Comparison of ENCODE assay signal across 27 cellular contexts in the genomic region with DNA sequence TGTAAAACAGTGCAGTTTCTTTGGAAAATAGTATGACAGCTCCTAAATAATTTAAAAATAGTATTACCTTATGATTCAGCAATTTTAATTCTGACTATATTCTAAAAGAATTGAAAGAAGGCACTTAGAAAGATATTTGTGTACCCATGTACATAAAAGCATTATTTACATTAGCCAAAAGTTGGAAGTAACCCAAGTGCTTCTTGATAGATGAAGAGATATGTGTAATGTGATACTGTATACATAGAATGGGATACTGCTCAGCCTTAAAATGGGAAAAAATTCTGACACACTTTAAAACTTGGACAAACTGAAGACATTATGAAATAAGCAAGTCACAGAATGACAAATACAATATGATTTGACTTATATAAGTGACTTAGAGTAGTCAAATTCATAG.
DNase-seq lines count a peak whose midpoint lies in the region; ATAC-seq, FAIRE-seq and TF ChIP-seq lines count a peak whose summit lies in the region.
"Had no signal": no experiment of that assay in that cellular context is flagged by ENCODE, and none has a peak within 500 bp of the region (broad histone marks: within the 10 kb centered on the region; RNA-seq: fewer than 3 reads in every experiment).

No MANE protein-coding gene starts in this region.

- POLR2A ChIA-PET in A549 (lab: Yijun Ruan, JAX), result no interaction called here
- POLR2A ChIA-PET in activated CD4-positive, alpha-beta memory T cell treated with anti-CD3 and anti-CD28 coated beads, Interleukin-2, amount 10 ng/mL, durations not matched to agents 7 days and 5 days (lab: Charles Lee), result no interaction called here

- no peak for TF ChIP-seq EP300 in A549 (IDR thresholded peaks at IDR 0.05)

- H3K27ac Mint-ChIP-seq in activated naive CD8-positive, alpha-beta T cell treated with anti-CD3 and anti-CD28 coated beads for 36 hours, result no peak overlapping the region
- no peak overlapping the region for H3K27ac Mint-ChIP-seq in activated CD4-positive, alpha-beta memory T cell treated with anti-CD3 and anti-CD28 coated beads, Interleukin-2, amount 10 ng/mL, durations not matched to agents 7 days and 5 days
- H3K27ac Mint-ChIP-seq: activated T-helper 17 cell treated with anti-CD3 and anti-CD28 coated beads, Interleukin-2, amount 50 U/mL, for 72 hours; CD14-positive monocyte; T-helper 17 cell had no signal

- no peak overlapping the region for H3K4me3 Mint-ChIP-seq in activated naive CD8-positive, alpha-beta T cell treated with anti-CD3 and anti-CD28 coated beads for 36 hours
- H3K4me3 Mint-ChIP-seq in activated CD4-positive, alpha-beta memory T cell treated with anti-CD3 and anti-CD28 coated beads, Interleukin-2, amount 10 ng/mL, durations not matched to agents 7 days and 5 days, result no peak overlapping the region
- H3K4me3 Mint-ChIP-seq: activated T-helper 17 cell treated with anti-CD3 and anti-CD28 coated beads, Interleukin-2, amount 50 U/mL, for 72 hours; CD14-positive monocyte; neural crest cell; T-helper 17 cell had no signal

- no peak for FAIRE-seq in A549 (lab: Jason Lieb, UNC)

- no peaks in the 10 kb centered on the region for H3K4me1 ChIP-seq in A549
- H3K4me1 ChIP-seq: esophagus muscularis mucosa, foreskin keratinocyte, heart left ventricle, pancreas had no signal

- H3K4me2 ChIP-seq in A549, result peak overlapping the region; percentile 23; the same call in 1 of the 3 replicates
- H3K4me2 ChIP-seq: smooth muscle cell had no signal

- H3K27ac ChIP-seq in A549, result no peak overlapping the region
- H3K27ac ChIP-seq: esophagus muscularis mucosa, foreskin keratinocyte, heart left ventricle, pancreas, SK-N-MC had no signal

- TF ChIP-seq POLR2A in A549 (IDR thresholded peaks at IDR 0.05; ENCODE audit: low read length), result no peak

- peak in 1 of 2 experiments; percentile 42; a peak in 2 of 6 replicates for ATAC-seq in A549
- ATAC-seq: activated CD4-positive, CD25-positive, alpha-beta regulatory T cell treated with anti-CD3 and anti-CD28 coated beads, Interleukin-2, amount 50 U/mL, for 24 hours; activated T-helper 17 cell treated with anti-CD3 and anti-CD28 coated beads, Interleukin-2, amount 50 U/mL, for 72 hours; foreskin keratinocyte; heart left ventricle; pancreas; T-helper 17 cell had no signal

- H3K36me3 Mint-ChIP-seq in activated naive CD8-positive, alpha-beta T cell treated with anti-CD3 and anti-CD28 coated beads for 36 hours, result no peaks in the 10 kb centered on the region
- H3K36me3 Mint-ChIP-seq in activated CD4-positive, alpha-beta memory T cell treated with anti-CD3 and anti-CD28 coated beads, Interleukin-2, amount 10 ng/mL, durations not matched to agents 7 days and 5 days (ENCODE audit: low read depth), result no peaks in the 10 kb centered on the region
- H3K36me3 Mint-ChIP-seq: CD14-positive monocyte had no signal

- peaks cover 1% of the 10 kb centered on the region for H3K9me3 Mint-ChIP-seq in activated naive CD8-positive, alpha-beta T cell treated with anti-CD3 and anti-CD28 coated beads for 36 hours
- H3K9me3 Mint-ChIP-seq in activated CD4-positive, alpha-beta memory T cell treated with anti-CD3 and anti-CD28 coated beads, Interleukin-2, amount 10 ng/mL, durations not matched to agents 7 days and 5 days, result no peaks in the 10 kb centered on the region
- H3K9me3 Mint-ChIP-seq: activated T-helper 17 cell treated with anti-CD3 and anti-CD28 coated beads, Interleukin-2, amount 50 U/mL, for 72 hours had no signal

- TF ChIP-seq RAD21 in A549 (conservative IDR thresholded peaks at IDR 0.05 in 1 of 2, IDR thresholded peaks at IDR 0.05 in 1 of 2), result no peak

- no peak overlapping the region for H3K4me3 ChIP-seq in A549
- no peak overlapping the region for H3K4me3 ChIP-seq in epithelial cell of esophagus (ENCODE audit: low read length)
- H3K4me3 ChIP-seq: esophagus muscularis mucosa, heart left ventricle, pancreas, SK-N-MC, smooth muscle cell had no signal

- no peaks in the 10 kb centered on the region for H3K9me3 ChIP-seq in A549
- H3K9me3 ChIP-seq: esophagus muscularis mucosa, pancreas had no signal

- CTCF ChIA-PET in A549 (lab: Yijun Ruan, JAX), result no interaction called here
- CTCF ChIA-PET in activated CD4-positive, alpha-beta memory T cell treated with anti-CD3 and anti-CD28 coated beads, Interleukin-2, amount 10 ng/mL, durations not matched to agents 7 days and 5 days (lab: Charles Lee), result no interaction called here

- TF ChIP-seq CTCF in A549 (IDR thresholded peaks at IDR 0.05) (no peak), epithelial cell of esophagus (IDR thresholded peaks at IDR 0.05; ENCODE audit: insufficient read depth, low read depth, low read length, missing control alignments) (no peak)

- peak in 1 of 2 experiments; percentile 47 for DNase-seq in A549 (ENCODE audit: low read depth in 1 of 2, low spot score in 1 of 2)
- peak; percentile 88 for DNase-seq in DMS53 (lab: John Stamatoyannopoulos, UW)
- DNase-seq in NCI-H2029 treated with DMSO at 0.1 percent for 48 hours (lab: John Stamatoyannopoulos, UW), result peak; percentile 7
- peak; percentile 4 for DNase-seq in epithelial cell of esophagus (ENCODE audit: low read depth)
- DNase-seq in activated naive CD8-positive, alpha-beta T cell treated with anti-CD3 and anti-CD28 coated beads for 36 hours, result no peak
- no peak for DNase-seq in GOT3 (lab: John Stamatoyannopoulos, UW)
- DNase-seq in activated CD4-positive, alpha-beta memory T cell treated with anti-CD3 and anti-CD28 coated beads, Interleukin-2, amount 10 ng/mL, durations not matched to agents 7 days and 5 days, result no peak
- DNase-seq: activated CD4-positive, alpha-beta T cell treated with anti-CD3 and anti-CD28 coated beads, Interleukin-2, amount 50 U/mL, for 48 hours; activated CD8-positive, alpha-beta memory T cell treated with anti-CD3 and anti-CD28 coated beads, Interleukin-2, amount 50 U/mL, for 4 hours; activated naive CD4-positive, alpha-beta T cell treated with anti-CD3 and anti-CD28 coated beads, Interleukin-2, amount 50 U/mL, for 16 hours; cortex of kidney; heart left ventricle; IMR-90; kidney glomerular epithelial cell; NCI-H524 treated with DMSO at 0.1 percent for 48 hours; pancreas; retina; T-helper 17 cell; trophoblast cell had no signal

- no peaks in the 10 kb centered on the region for H3K27me3 Mint-ChIP-seq in activated naive CD8-positive, alpha-beta T cell treated with anti-CD3 and anti-CD28 coated beads for 36 hours
- no peaks in the 10 kb centered on the region for H3K27me3 Mint-ChIP-seq in activated CD4-positive, alpha-beta memory T cell treated with anti-CD3 and anti-CD28 coated beads, Interleukin-2, amount 10 ng/mL, durations not matched to agents 7 days and 5 days
- H3K27me3 Mint-ChIP-seq: activated T-helper 17 cell treated with anti-CD3 and anti-CD28 coated beads, Interleukin-2, amount 50 U/mL, for 72 hours; T-helper 17 cell had no signal

- H3K4me1 Mint-ChIP-seq in activated naive CD8-positive, alpha-beta T cell treated with anti-CD3 and anti-CD28 coated beads for 36 hours, result no peaks in the 10 kb centered on the region
- no peaks in the 10 kb centered on the region for H3K4me1 Mint-ChIP-seq in activated CD4-positive, alpha-beta memory T cell treated with anti-CD3 and anti-CD28 coated beads, Interleukin-2, amount 10 ng/mL, durations not matched to agents 7 days and 5 days
- H3K4me1 Mint-ChIP-seq: activated T-helper 17 cell treated with anti-CD3 and anti-CD28 coated beads, Interleukin-2, amount 50 U/mL, for 72 hours; CD14-positive monocyte; T-helper 17 cell had no signal

TF ChIP-seq in A549, 52 proteins besides CTCF, POLR2A, EP300 and RAD21:
- TF ChIP-seq ZC3H11A (IDR thresholded peaks at IDR 0.05), result no peak
- peak; percentile 60; the same call in 1 of the 2 replicates for TF ChIP-seq GATA3 (IDR thresholded peaks at IDR 0.05; ENCODE audit: borderline replicate concordance)

Comparison
In these comparisons a context has a peak if more than half of its experiments do, and no peak if none do; other contexts are left out.
1. DNase-seq: peak in DMS53 (single experiment), NCI-H2029 treated with DMSO at 0.1 percent for 48 hours (single experiment) and epithelial cell of esophagus (single experiment); none in activated naive CD8-positive, alpha-beta T cell treated with anti-CD3 and anti-CD28 coated beads for 36 hours (single experiment), GOT3 (single experiment) and activated CD4-positive, alpha-beta memory T cell treated with anti-CD3 and anti-CD28 coated beads, Interleukin-2, amount 10 ng/mL, durations not matched to agents 7 days and 5 days (single experiment).